13 cellular contexts compared by ENCODE assay signal in the genomic region with DNA sequence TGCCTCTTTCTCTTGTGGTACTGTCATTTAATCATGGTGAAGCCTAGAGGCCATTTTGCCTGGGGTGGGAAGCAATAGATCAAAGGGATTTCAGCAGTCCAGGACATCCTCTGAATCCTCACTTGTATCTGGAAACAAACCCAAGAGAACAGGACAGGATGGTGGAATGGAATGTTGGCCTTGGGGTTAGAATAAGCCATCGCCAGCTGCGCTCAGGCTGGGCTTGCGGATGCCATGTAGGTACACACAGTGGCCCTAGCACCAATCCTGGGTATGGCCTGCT.
DNase-seq lines count a peak whose midpoint lies in the region; ATAC-seq and TF ChIP-seq lines count a peak whose summit lies in the region.
"Had no signal": no experiment of that assay in that cellular context is flagged by ENCODE, and none has a peak within 500 bp of the region (broad histone marks: within the 10 kb centered on the region; RNA-seq: fewer than 3 reads in every experiment).

No MANE protein-coding gene starts in this region.

- H4K20me1 ChIP-seq in Karpas-422 (ENCODE audit: insufficient read depth, low read depth, low read length) = no peaks in the 10 kb centered on the region

- TF ChIP-seq CTCF in activated CD8-positive, alpha-beta T cell treated with anti-CD3 and anti-CD28 coated beads for 36 hours (IDR thresholded peaks at IDR 0.05) = no peak
- TF ChIP-seq CTCF in endothelial cell (IDR thresholded peaks at IDR 0.05; ENCODE audit: unreplicated experiment) = no peak

- ATAC-seq in activated CD8-positive, alpha-beta T cell treated with anti-CD3 and anti-CD28 coated beads, Interleukin-2, amount 10 ng/mL, durations not matched to agents 7 days and 5 days = no peak
- ATAC-seq in activated CD8-positive, alpha-beta T cell treated with anti-CD3 and anti-CD28 coated beads for 36 hours = no peak
- no peak for ATAC-seq in HG03457 (IDR thresholded peaks at IDR 0.05; ENCODE audit: unreplicated experiment)
- ATAC-seq: HCT116 had no signal

- no peak overlapping the region for H3K27ac ChIP-seq in Karpas-422 (ENCODE audit: low read length)
- H3K27ac ChIP-seq: 22Rv1, GM23248 had no signal

- peaks cover 5% of the 10 kb centered on the region for H3K27me3 Mint-ChIP-seq in activated CD8-positive, alpha-beta T cell treated with anti-CD3 and anti-CD28 coated beads, Interleukin-2, amount 10 ng/mL, durations not matched to agents 7 days and 5 days (ENCODE audit: low read depth)
- no peaks in the 10 kb centered on the region for H3K27me3 Mint-ChIP-seq in activated CD8-positive, alpha-beta T cell treated with anti-CD3 and anti-CD28 coated beads for 36 hours
- peaks cover 3% of the 10 kb centered on the region for H3K27me3 Mint-ChIP-seq in endothelial cell (ENCODE audit: unreplicated experiment)
- H3K27me3 Mint-ChIP-seq: CD4-positive, CD25-positive, alpha-beta regulatory T cell had no signal

- no peak overlapping the region for H3K9ac ChIP-seq in Karpas-422 (ENCODE audit: low read length)
- H3K9ac ChIP-seq: GM23248 had no signal

- intact Hi-C loops in activated CD8-positive, alpha-beta T cell treated with anti-CD3 and anti-CD28 coated beads for 36 hours (cut with micrococcal nuclease) = no loop called here

- H3K4me3 ChIP-seq in Karpas-422 (ENCODE audit: low read length) = no peak overlapping the region
- H3K4me3 ChIP-seq: GM23248 had no signal

- H3K36me3 ChIP-seq in Karpas-422 (ENCODE audit: insufficient read depth, low read length) = no peaks in the 10 kb centered on the region

- H3K4me2 ChIP-seq in Karpas-422 (ENCODE audit: low read depth, low read length, poor library complexity, severe bottlenecking) = no peak overlapping the region

- no peak overlapping the region for H3K27ac Mint-ChIP-seq in activated CD8-positive, alpha-beta T cell treated with anti-CD3 and anti-CD28 coated beads, Interleukin-2, amount 10 ng/mL, durations not matched to agents 7 days and 5 days
- no peak overlapping the region for H3K27ac Mint-ChIP-seq in activated CD8-positive, alpha-beta T cell treated with anti-CD3 and anti-CD28 coated beads for 36 hours
- H3K27ac Mint-ChIP-seq in endothelial cell (ENCODE audit: unreplicated experiment) = no peak overlapping the region
- H3K27ac Mint-ChIP-seq: CD4-positive, CD25-positive, alpha-beta regulatory T cell had no signal

- peak; percentile 5 for DNase-seq in activated CD8-positive, alpha-beta T cell treated with anti-CD3 and anti-CD28 coated beads, Interleukin-2, amount 10 ng/mL, durations not matched to agents 7 days and 5 days
- no peak for DNase-seq in activated CD8-positive, alpha-beta T cell treated with anti-CD3 and anti-CD28 coated beads for 36 hours
- DNase-seq in Karpas-422 = peak; percentile 28
- DNase-seq in mucosa of gallbladder (ENCODE audit: low spot score) = peak; percentile 3
- DNase-seq in ureter (ENCODE audit: low spot score) = peak; percentile 17
- DNase-seq in endothelial cell (ENCODE audit: low spot score) = no peak
- DNase-seq in NCI-H345 (lab: John Stamatoyannopoulos, UW) = no peak
- DNase-seq: CD4-positive, CD25-positive, alpha-beta regulatory T cell; DMS53; GM23248 had no signal

- no peak overlapping the region for H3K4me3 Mint-ChIP-seq in activated CD8-positive, alpha-beta T cell treated with anti-CD3 and anti-CD28 coated beads, Interleukin-2, amount 10 ng/mL, durations not matched to agents 7 days and 5 days
- H3K4me3 Mint-ChIP-seq in activated CD8-positive, alpha-beta T cell treated with anti-CD3 and anti-CD28 coated beads for 36 hours = no peak overlapping the region
- H3K4me3 Mint-ChIP-seq in endothelial cell (ENCODE audit: unreplicated experiment) = no peak overlapping the region
- H3K4me3 Mint-ChIP-seq: CD4-positive, CD25-positive, alpha-beta regulatory T cell had no signal

- H3K27me3 ChIP-seq in Karpas-422 (ENCODE audit: low read length) = no peaks in the 10 kb centered on the region

- no peaks in the 10 kb centered on the region for H3K79me2 ChIP-seq in Karpas-422 (ENCODE audit: low read length)

- H3K9me3 Mint-ChIP-seq in activated CD8-positive, alpha-beta T cell treated with anti-CD3 and anti-CD28 coated beads, Interleukin-2, amount 10 ng/mL, durations not matched to agents 7 days and 5 days (ENCODE audit: insufficient read depth) = no peaks in the 10 kb centered on the region
- peaks cover 2% of the 10 kb centered on the region for H3K9me3 Mint-ChIP-seq in activated CD8-positive, alpha-beta T cell treated with anti-CD3 and anti-CD28 coated beads for 36 hours
- no peaks in the 10 kb centered on the region for H3K9me3 Mint-ChIP-seq in endothelial cell (ENCODE audit: unreplicated experiment)

- H3K9me3 ChIP-seq in Karpas-422 (ENCODE audit: low read length) = no peaks in the 10 kb centered on the region

- POLR2A ChIA-PET in activated CD8-positive, alpha-beta T cell treated with anti-CD3 and anti-CD28 coated beads, Interleukin-2, amount 10 ng/mL, durations not matched to agents 7 days and 5 days (lab: Charles Lee) = no interaction called here
- POLR2A ChIA-PET in activated CD8-positive, alpha-beta T cell treated with anti-CD3 and anti-CD28 coated beads for 36 hours (lab: Charles Lee) = no interaction called here

- CTCF ChIA-PET in activated CD8-positive, alpha-beta T cell treated with anti-CD3 and anti-CD28 coated beads, Interleukin-2, amount 10 ng/mL, durations not matched to agents 7 days and 5 days (lab: Charles Lee) = no interaction called here
- CTCF ChIA-PET in activated CD8-positive, alpha-beta T cell treated with anti-CD3 and anti-CD28 coated beads for 36 hours (lab: Charles Lee) = interaction anchor here (0.7 to 1.2 kb wide), 2 partner anchors 57 to 70 kb away, joined by 3 read pairs; no protein-coding TSS in a partner anchor

- H3K9me2 ChIP-seq in Karpas-422 (replicated peaks; ENCODE audit: insufficient read depth, low read length) = no peaks in the 10 kb centered on the region

- H3K4me1 Mint-ChIP-seq in activated CD8-positive, alpha-beta T cell treated with anti-CD3 and anti-CD28 coated beads, Interleukin-2, amount 10 ng/mL, durations not matched to agents 7 days and 5 days (ENCODE audit: low read depth) = no peaks in the 10 kb centered on the region
- no peaks in the 10 kb centered on the region for H3K4me1 Mint-ChIP-seq in activated CD8-positive, alpha-beta T cell treated with anti-CD3 and anti-CD28 coated beads for 36 hours (ENCODE audit: low read depth)
- H3K4me1 Mint-ChIP-seq in endothelial cell (ENCODE audit: unreplicated experiment) = peaks cover 7% of the 10 kb centered on the region
- H3K4me1 Mint-ChIP-seq: CD4-positive, CD25-positive, alpha-beta regulatory T cell had no signal

- no peaks in the 10 kb centered on the region for H3K36me3 Mint-ChIP-seq in activated CD8-positive, alpha-beta T cell treated with anti-CD3 and anti-CD28 coated beads, Interleukin-2, amount 10 ng/mL, durations not matched to agents 7 days and 5 days (ENCODE audit: low read depth)
- H3K36me3 Mint-ChIP-seq in activated CD8-positive, alpha-beta T cell treated with anti-CD3 and anti-CD28 coated beads for 36 hours (ENCODE audit: low read depth) = no peaks in the 10 kb centered on the region
- peaks cover 7% of the 10 kb centered on the region for H3K36me3 Mint-ChIP-seq in endothelial cell (ENCODE audit: low read depth, unreplicated experiment)
- H3K36me3 Mint-ChIP-seq: CD4-positive, CD25-positive, alpha-beta regulatory T cell had no signal

- H2AFZ ChIP-seq in Karpas-422 (ENCODE audit: low read length) = no peak overlapping the region
- H2AFZ ChIP-seq: GM23248 had no signal

- no peaks in the 10 kb centered on the region for H3K4me1 ChIP-seq in Karpas-422 (ENCODE audit: low read length)

Comparison
In these comparisons a context has a peak if more than half of its experiments do, and no peak if none do; other contexts are left out.
1. DNase-seq: peak in activated CD8-positive, alpha-beta T cell treated with anti-CD3 and anti-CD28 coated beads, Interleukin-2, amount 10 ng/mL, durations not matched to agents 7 days and 5 days (single experiment), Karpas-422 (single experiment), mucosa of gallbladder (single experiment) and ureter (single experiment); none in activated CD8-positive, alpha-beta T cell treated with anti-CD3 and anti-CD28 coated beads for 36 hours (single experiment), endothelial cell (single experiment) and NCI-H345 (single experiment).